In genomic region chr16:20941635-20941926, GRCh38 we compare ENCODE assay signal across 13 cellular contexts. TPM values are rescaled to one million over a fixed set of nuclear protein-coding genes. Genes with fewer than 3 reads are reported as not detected.
DNase-seq lines count a peak whose midpoint lies in the region; ATAC-seq and TF ChIP-seq lines count a peak whose summit lies in the region.
"Had no signal": no experiment of that assay in that cellular context is flagged by ENCODE, and none has a peak within 500 bp of the region (broad histone marks: within the 10 kb centered on the region; RNA-seq: fewer than 3 reads in every experiment).

No MANE protein-coding gene starts in this region.

- no peak for DNase-seq in T-helper 2 cell treated with Interferon-gamma antibody and Interleukin-4, amounts not matched to agents 5 μg/mL and 100 μg/mL, for 36 hours (ENCODE audit: low spot score)
- DNase-seq in T-helper 2 cell (no peak), natural killer cell (no peak), SW 1271 (lab: John Stamatoyannopoulos, UW) (no peak)
- DNase-seq in natural killer cell treated with Interleukin-12 subunit alpha and Interleukin-12 subunit beta and Interleukin-15 and Interleukin-18, amount 100 ng/mL, for 72 hours (ENCODE audit: low spot score), result no peak
- no peak for DNase-seq in activated naive CD8-positive, alpha-beta T cell treated with anti-CD3 and anti-CD28 coated beads, Interleukin-2, amount 10 ng/mL, durations not matched to agents 7 days and 5 days
- DNase-seq in stimulated activated naive B cell treated with anti-CD40 and anti-IgM and Interleukin-4, amounts not matched to agents 10 μg/mL and 1 μg/mL and 100 μg/mL, for 72 hours, result no peak
- no peak for DNase-seq in stimulated activated naive CD8-positive, alpha-beta T cell treated with anti-CD3 and anti-CD28 coated beads, Interleukin-15, Interleukin-2, amounts not matched to agents 100 U/mL and 50 U/mL, for 24 hours
- DNase-seq: 8988T; Caco-2; CD8-positive, alpha-beta memory T cell; HCEC 1CT; HFFc6 had no signal

- peak overlapping the region; percentile 47 for H3K27ac Mint-ChIP-seq in T-helper 2 cell treated with Interferon-gamma antibody and Interleukin-4, amounts not matched to agents 5 μg/mL and 100 μg/mL, for 36 hours
- H3K27ac Mint-ChIP-seq in natural killer cell treated with Interleukin-12 subunit alpha and Interleukin-12 subunit beta and Interleukin-15 and Interleukin-18, amount 100 ng/mL, for 72 hours, result peak overlapping the region; percentile 11 to 21
- peak overlapping the region in 1 of 2 donors; percentile 67 for H3K27ac Mint-ChIP-seq in natural killer cell
- peak overlapping the region; percentile 77 for H3K27ac Mint-ChIP-seq in activated naive CD8-positive, alpha-beta T cell treated with anti-CD3 and anti-CD28 coated beads, Interleukin-2, amount 10 ng/mL, durations not matched to agents 7 days and 5 days
- H3K27ac Mint-ChIP-seq in stimulated activated naive B cell treated with anti-CD40 and anti-IgM and Interleukin-4, amounts not matched to agents 10 μg/mL and 1 μg/mL and 100 μg/mL, for 72 hours, result peak overlapping the region; percentile 16
- H3K27ac Mint-ChIP-seq: HFFc6 had no signal

- POLR2A ChIA-PET in activated naive CD8-positive, alpha-beta T cell treated with anti-CD3 and anti-CD28 coated beads, Interleukin-2, amount 10 ng/mL, durations not matched to agents 7 days and 5 days (lab: Charles Lee), result no interaction called here

- peak overlapping the region; percentile 35 for H3K4me3 Mint-ChIP-seq in T-helper 2 cell treated with Interferon-gamma antibody and Interleukin-4, amounts not matched to agents 5 μg/mL and 100 μg/mL, for 36 hours
- no peak overlapping the region for H3K4me3 Mint-ChIP-seq in natural killer cell treated with Interleukin-12 subunit alpha and Interleukin-12 subunit beta and Interleukin-15 and Interleukin-18, amount 100 ng/mL, for 72 hours
- no peak overlapping the region for H3K4me3 Mint-ChIP-seq in natural killer cell
- peak overlapping the region; percentile 57 for H3K4me3 Mint-ChIP-seq in activated naive CD8-positive, alpha-beta T cell treated with anti-CD3 and anti-CD28 coated beads, Interleukin-2, amount 10 ng/mL, durations not matched to agents 7 days and 5 days
- no peak overlapping the region for H3K4me3 Mint-ChIP-seq in stimulated activated naive B cell treated with anti-CD40 and anti-IgM and Interleukin-4, amounts not matched to agents 10 μg/mL and 1 μg/mL and 100 μg/mL, for 72 hours
- H3K4me3 Mint-ChIP-seq: CD8-positive, alpha-beta memory T cell; HFFc6 had no signal

- H3K4me1 Mint-ChIP-seq in T-helper 2 cell treated with Interferon-gamma antibody and Interleukin-4, amounts not matched to agents 5 μg/mL and 100 μg/mL, for 36 hours (ENCODE audit: low read depth), result peaks cover 50% of the 10 kb centered on the region
- peaks cover 39 to 61% of the 10 kb centered on the region in 2 donors for H3K4me1 Mint-ChIP-seq in natural killer cell treated with Interleukin-12 subunit alpha and Interleukin-12 subunit beta and Interleukin-15 and Interleukin-18, amount 100 ng/mL, for 72 hours (ENCODE audit: low read depth in 2 of 2)
- peaks cover 8% of the 10 kb centered on the region in 2 donors for H3K4me1 Mint-ChIP-seq in natural killer cell
- peaks cover 35% of the 10 kb centered on the region for H3K4me1 Mint-ChIP-seq in activated naive CD8-positive, alpha-beta T cell treated with anti-CD3 and anti-CD28 coated beads, Interleukin-2, amount 10 ng/mL, durations not matched to agents 7 days and 5 days
- H3K4me1 Mint-ChIP-seq in stimulated activated naive B cell treated with anti-CD40 and anti-IgM and Interleukin-4, amounts not matched to agents 10 μg/mL and 1 μg/mL and 100 μg/mL, for 72 hours, result peaks cover 3 to 7% of the 10 kb centered on the region in 2 donors

- ATAC-seq in natural killer cell treated with Interleukin-12 subunit alpha and Interleukin-12 subunit beta and Interleukin-15 and Interleukin-18, amount 100 ng/mL, for 72 hours, result no peak
- no peak for ATAC-seq in natural killer cell
- no peak for ATAC-seq in activated naive CD8-positive, alpha-beta T cell treated with anti-CD3 and anti-CD28 coated beads, Interleukin-2, amount 10 ng/mL, durations not matched to agents 7 days and 5 days (ENCODE audit: low read depth)
- no peak for ATAC-seq in stimulated activated naive B cell treated with anti-CD40 and anti-IgM and Interleukin-4, amounts not matched to agents 10 μg/mL and 1 μg/mL and 100 μg/mL, for 72 hours (replicated peaks)
- ATAC-seq in stimulated activated naive CD8-positive, alpha-beta T cell treated with anti-CD3 and anti-CD28 coated beads, Interleukin-15, Interleukin-2, amounts not matched to agents 100 U/mL and 50 U/mL, for 24 hours, result no peak

- no peaks in the 10 kb centered on the region for H3K9me3 Mint-ChIP-seq in T-helper 2 cell treated with Interferon-gamma antibody and Interleukin-4, amounts not matched to agents 5 μg/mL and 100 μg/mL, for 36 hours
- no peaks in the 10 kb centered on the region for H3K9me3 Mint-ChIP-seq in natural killer cell treated with Interleukin-12 subunit alpha and Interleukin-12 subunit beta and Interleukin-15 and Interleukin-18, amount 100 ng/mL, for 72 hours
- H3K9me3 Mint-ChIP-seq in natural killer cell, result no peaks in the 10 kb centered on the region
- no peaks in the 10 kb centered on the region for H3K9me3 Mint-ChIP-seq in activated naive CD8-positive, alpha-beta T cell treated with anti-CD3 and anti-CD28 coated beads, Interleukin-2, amount 10 ng/mL, durations not matched to agents 7 days and 5 days
- no peaks in the 10 kb centered on the region for H3K9me3 Mint-ChIP-seq in stimulated activated naive B cell treated with anti-CD40 and anti-IgM and Interleukin-4, amounts not matched to agents 10 μg/mL and 1 μg/mL and 100 μg/mL, for 72 hours
- H3K9me3 Mint-ChIP-seq: CD8-positive, alpha-beta memory T cell; HFFc6 had no signal

- H3K27me3 Mint-ChIP-seq in T-helper 2 cell treated with Interferon-gamma antibody and Interleukin-4, amounts not matched to agents 5 μg/mL and 100 μg/mL, for 36 hours (ENCODE audit: low read depth), result no peaks in the 10 kb centered on the region
- no peaks in the 10 kb centered on the region for H3K27me3 Mint-ChIP-seq in natural killer cell treated with Interleukin-12 subunit alpha and Interleukin-12 subunit beta and Interleukin-15 and Interleukin-18, amount 100 ng/mL, for 72 hours
- H3K27me3 Mint-ChIP-seq in natural killer cell (ENCODE audit: low read depth in 2 of 2), result peaks cover 0 to 7% of the 10 kb centered on the region in 2 donors
- no peaks in the 10 kb centered on the region for H3K27me3 Mint-ChIP-seq in activated naive CD8-positive, alpha-beta T cell treated with anti-CD3 and anti-CD28 coated beads, Interleukin-2, amount 10 ng/mL, durations not matched to agents 7 days and 5 days
- no peaks in the 10 kb centered on the region for H3K27me3 Mint-ChIP-seq in stimulated activated naive B cell treated with anti-CD40 and anti-IgM and Interleukin-4, amounts not matched to agents 10 μg/mL and 1 μg/mL and 100 μg/mL, for 72 hours

- TF ChIP-seq CTCF in natural killer cell (IDR thresholded peaks at IDR 0.05), result no peak

- H3K36me3 Mint-ChIP-seq in T-helper 2 cell treated with Interferon-gamma antibody and Interleukin-4, amounts not matched to agents 5 μg/mL and 100 μg/mL, for 36 hours (ENCODE audit: low read depth), result no peaks in the 10 kb centered on the region
- H3K36me3 Mint-ChIP-seq in natural killer cell treated with Interleukin-12 subunit alpha and Interleukin-12 subunit beta and Interleukin-15 and Interleukin-18, amount 100 ng/mL, for 72 hours, result no peaks in the 10 kb centered on the region
- H3K36me3 Mint-ChIP-seq in natural killer cell, result no peaks in the 10 kb centered on the region
- H3K36me3 Mint-ChIP-seq in activated naive CD8-positive, alpha-beta T cell treated with anti-CD3 and anti-CD28 coated beads, Interleukin-2, amount 10 ng/mL, durations not matched to agents 7 days and 5 days, result no peaks in the 10 kb centered on the region
- H3K36me3 Mint-ChIP-seq in stimulated activated naive B cell treated with anti-CD40 and anti-IgM and Interleukin-4, amounts not matched to agents 10 μg/mL and 1 μg/mL and 100 μg/mL, for 72 hours, result peaks cover 0 to 1% of the 10 kb centered on the region in 2 donors
- H3K36me3 Mint-ChIP-seq: CD8-positive, alpha-beta memory T cell had no signal

- intact Hi-C loops in natural killer cell (cut with micrococcal nuclease), result no loop called here

RNA-seq across cellular contexts. Expression of gene LYRM1, which starts 41.0 kb away (rescaled TPM):
- 10 to 100 TPM; 39.0 to 52.2 TPM for total RNA-seq in natural killer cell treated with Interleukin-12 subunit alpha and Interleukin-12 subunit beta and Interleukin-15 and Interleukin-18, amount 100 ng/mL, for 72 hours
- 10 to 100 TPM; 15.3 to 25.7 (median 17.2) TPM for total RNA-seq in natural killer cell
- total RNA-seq in activated naive CD8-positive, alpha-beta T cell treated with anti-CD3 and anti-CD28 coated beads, Interleukin-2, amount 10 ng/mL, durations not matched to agents 7 days and 5 days, result 10 to 100 TPM; 24.9 to 26.9 TPM

RNA-seq across cellular contexts. Expression of gene DCUN1D3, which starts 41.4 kb away (rescaled TPM):
- 10 to 100 TPM; 36.7 to 47.4 TPM for total RNA-seq in natural killer cell treated with Interleukin-12 subunit alpha and Interleukin-12 subunit beta and Interleukin-15 and Interleukin-18, amount 100 ng/mL, for 72 hours
- 1 to 10 TPM; 5.3 to 9.3 (median 6.1) TPM for total RNA-seq in natural killer cell
- 10 to 100 TPM; 12.0 to 13.1 TPM for total RNA-seq in activated naive CD8-positive, alpha-beta T cell treated with anti-CD3 and anti-CD28 coated beads, Interleukin-2, amount 10 ng/mL, durations not matched to agents 7 days and 5 days

Comparison
In these comparisons a context has a peak if more than half of its experiments do, and no peak if none do; other contexts are left out.
1. H3K4me3 Mint-ChIP-seq: peak in T-helper 2 cell treated with Interferon-gamma antibody and Interleukin-4, amounts not matched to agents 5 μg/mL and 100 μg/mL, for 36 hours (single experiment) and activated naive CD8-positive, alpha-beta T cell treated with anti-CD3 and anti-CD28 coated beads, Interleukin-2, amount 10 ng/mL, durations not matched to agents 7 days and 5 days (single experiment); none in natural killer cell treated with Interleukin-12 subunit alpha and Interleukin-12 subunit beta and Interleukin-15 and Interleukin-18, amount 100 ng/mL, for 72 hours (single experiment), natural killer cell (single experiment) and stimulated activated naive B cell treated with anti-CD40 and anti-IgM and Interleukin-4, amounts not matched to agents 10 μg/mL and 1 μg/mL and 100 μg/mL, for 72 hours (0 of 2).